ENCODE assay signal across 1 cellular context in genomic region chr11:117010808-117011540, GRCh38.
TF ChIP-seq lines count a peak whose summit lies in the region.

No MANE protein-coding gene starts in this region.

TF ChIP-seq in HEK293, 187 proteins besides CTCF, POLR2A, EP300 and RAD21 (continued from another document and continues in another):
- TF ChIP-seq TSHZ1 (tag by site-specific recombination; IDR thresholded peaks at IDR 0.05; ENCODE audit: borderline replicate concordance): peak; percentile 78; the same call in 1 of the 2 replicates
- TF ChIP-seq SP3 (tag by site-specific recombination; IDR thresholded peaks at IDR 0.05): 0 out of 2 replicates have a peak, but pooled peaks have one; percentile 10
- 0 out of 2 replicates have a peak, but pooled peaks have one; percentile 11 for TF ChIP-seq IKZF3 (tag by site-specific recombination; IDR thresholded peaks at IDR 0.05)
- TF ChIP-seq ZFHX2 (tag by site-specific recombination; conservative IDR thresholded peaks at IDR 0.05): peak; percentile 49; the same call in 1 of the 2 replicates
- TF ChIP-seq ZBTB1 (tag by site-specific recombination; IDR thresholded peaks at IDR 0.05): 0 out of 2 replicates have a peak, but pooled peaks have one; percentile 65
- peak; percentile 88 for TF ChIP-seq ZEB2 (tag by site-specific recombination; IDR thresholded peaks at IDR 0.05)
- peak; percentile 62; the same call in 1 of the 2 replicates for TF ChIP-seq BCL11A (tag by site-specific recombination; IDR thresholded peaks at IDR 0.05; ENCODE audit: low read depth)
- TF ChIP-seq ZNF394 (tag by site-specific recombination; IDR thresholded peaks at IDR 0.05; ENCODE audit: borderline replicate concordance): 0 out of 2 replicates have a peak, but pooled peaks have one; percentile 17
- peak; percentile 50; the same call in 1 of the 2 replicates for TF ChIP-seq ZBTB48 (tag by site-specific recombination; IDR thresholded peaks at IDR 0.05)
- TF ChIP-seq ZNF24 (tag by site-specific recombination; IDR thresholded peaks at IDR 0.05): peak; percentile 40; the same call in 1 of the 2 replicates
- peak; percentile 96 for TF ChIP-seq ZBTB44 (tag by site-specific recombination; IDR thresholded peaks at IDR 0.05)
- no peak for TF ChIP-seq ZNF146 (tag by site-specific recombination; IDR thresholded peaks at IDR 0.05)
- peak; percentile 86 for TF ChIP-seq OSR2 (tag by site-specific recombination; IDR thresholded peaks at IDR 0.05)
- no peak for TF ChIP-seq ZNF416 (tag by site-specific recombination; IDR thresholded peaks at IDR 0.05)
- no peak for TF ChIP-seq ZNF157 (tag by site-specific recombination; IDR thresholded peaks at IDR 0.05)
- TF ChIP-seq SP7 (tag by site-specific recombination; IDR thresholded peaks at IDR 0.05): peak; percentile 77
- no peak for TF ChIP-seq PRDM2 (tag by site-specific recombination; IDR thresholded peaks at IDR 0.05; ENCODE audit: borderline replicate concordance)
- TF ChIP-seq ZNF791 (tag by site-specific recombination; IDR thresholded peaks at IDR 0.05): no peak
- TF ChIP-seq ZNF366 (tag by site-specific recombination; conservative IDR thresholded peaks at IDR 0.05): peak; percentile 73
- peak; percentile 84 for TF ChIP-seq PRDM1 (tag by site-specific recombination; IDR thresholded peaks at IDR 0.05)
- peak; percentile 61 for TF ChIP-seq WT1 (tag by site-specific recombination; IDR thresholded peaks at IDR 0.05)
- TF ChIP-seq ZNF629 (tag by site-specific recombination; IDR thresholded peaks at IDR 0.05): peak; percentile 84
- no peak for TF ChIP-seq ZNF132 (tag by site-specific recombination; IDR thresholded peaks at IDR 0.05; ENCODE audit: borderline replicate concordance)
- peak; percentile 29; the same call in 1 of the 2 replicates for TF ChIP-seq EGR2 (tag by site-specific recombination; IDR thresholded peaks at IDR 0.05; ENCODE audit: low read depth)
- TF ChIP-seq PRDM6 (tag by site-specific recombination; IDR thresholded peaks at IDR 0.05): peak; percentile 86
- TF ChIP-seq PRDM10 (tag by site-specific recombination; IDR thresholded peaks at IDR 0.05): peak; percentile 97
- TF ChIP-seq ZBTB21 (tag by site-specific recombination; IDR thresholded peaks at IDR 0.05): no peak
- 0 out of 2 replicates have a peak, but pooled peaks have one; percentile 34 for TF ChIP-seq ZNF843 (tag by site-specific recombination; IDR thresholded peaks at IDR 0.05)
- 0 out of 2 replicates have a peak, but pooled peaks have one; percentile 19 for TF ChIP-seq ZFP37 (tag by site-specific recombination; IDR thresholded peaks at IDR 0.05)
- 0 out of 2 replicates have a peak, but pooled peaks have one; percentile 37 for TF ChIP-seq ZNF792 (tag by site-specific recombination; IDR thresholded peaks at IDR 0.05)
- peak; percentile 86 for TF ChIP-seq INSM2 (tag by site-specific recombination; IDR thresholded peaks at IDR 0.05)
- TF ChIP-seq ZNF600 (tag by site-specific recombination; IDR thresholded peaks at IDR 0.05): 0 out of 2 replicates have a peak, but pooled peaks have one; percentile 62
- TF ChIP-seq PATZ1 (tag by site-specific recombination; IDR thresholded peaks at IDR 0.05): peak; percentile 23; the same call in 1 of the 2 replicates
- peak; percentile 52; the same call in 1 of the 2 replicates for TF ChIP-seq ZNF639 (tag by site-specific recombination; IDR thresholded peaks at IDR 0.05)
- peak; percentile 70; the same call in 1 of the 2 replicates for TF ChIP-seq KLF8 (tag by site-specific recombination; IDR thresholded peaks at IDR 0.05)
